In the genomic region with DNA sequence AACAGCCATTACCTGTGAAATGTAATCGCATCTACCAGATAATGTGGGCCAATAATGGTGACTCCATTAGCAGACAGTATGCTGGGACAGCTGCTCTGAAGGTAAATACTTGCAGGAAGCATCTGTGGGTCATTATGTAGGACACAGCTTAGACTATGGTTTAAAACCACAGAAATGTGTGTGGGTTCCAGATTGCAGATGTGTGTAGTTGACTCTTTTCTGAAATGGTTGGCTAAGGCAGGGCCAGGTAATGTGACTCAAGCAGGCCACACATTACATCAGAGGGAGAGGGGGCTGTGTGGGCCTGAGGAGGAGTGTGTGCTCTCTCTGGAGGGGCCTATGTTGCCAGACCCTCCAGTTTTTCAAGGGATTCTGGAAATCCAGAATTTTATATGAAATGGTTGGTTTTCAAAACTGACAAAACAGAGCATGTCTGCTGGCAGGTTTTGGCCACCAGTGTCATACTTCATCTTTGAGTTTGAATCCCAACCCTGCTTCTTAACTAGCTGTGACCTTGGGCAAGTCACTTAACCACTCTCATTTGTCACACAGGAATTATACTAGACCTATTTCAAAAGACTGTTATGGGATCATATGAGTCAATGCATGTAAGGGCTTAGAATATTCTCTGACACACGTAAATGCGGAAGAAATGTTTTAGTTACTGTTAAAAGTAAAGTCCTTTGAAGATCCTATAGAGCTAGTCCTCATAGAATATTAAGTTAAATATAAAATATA, we compare ENCODE assay signal across 9 cellular contexts.
A peak's percentile ranks its signal among the peaks of the same experiment; 100 is the strongest.
DNase-seq lines count a peak whose midpoint lies in the region; ATAC-seq and TF ChIP-seq lines count a peak whose summit lies in the region.
"Had no signal": no experiment of that assay in that cellular context is flagged by ENCODE, and none has a peak within 500 bp of the region (broad histone marks: within the 10 kb centered on the region; RNA-seq: fewer than 3 reads in every experiment).

No MANE protein-coding gene starts in this region.

- POLR2A ChIA-PET in AG04449 (lab: Yijun Ruan, JAX), result interaction anchor here (1.2 kb wide), 1 partner anchor 47 kb away, joined by 3 read pairs; no protein-coding TSS in a partner anchor

- no peaks in the 10 kb centered on the region for H3K79me1 ChIP-seq in H9 (ENCODE audit: insufficient read depth, low read depth, low read length, poor library complexity, severe bottlenecking)

- no peak overlapping the region for H3K56ac ChIP-seq in H9 (ENCODE audit: insufficient read length, low read depth, low read length)

- H2BK5ac ChIP-seq in H9 (ENCODE audit: insufficient read length, low read length), result no peak overlapping the region

- H3K4me1 Mint-ChIP-seq in endodermal cell, result peaks cover 6% of the 10 kb centered on the region
- no peaks in the 10 kb centered on the region for H3K4me1 Mint-ChIP-seq in H9

- H2BK20ac ChIP-seq in H9 (ENCODE audit: low read depth, low read length, poor library complexity, severe bottlenecking), result no peak overlapping the region

- H2AK5ac ChIP-seq in H9 (ENCODE audit: insufficient read length, low read length), result no peak overlapping the region

- H3K4ac ChIP-seq in H9 (ENCODE audit: low read depth, low read length), result no peak overlapping the region

- H3K4me3 Mint-ChIP-seq in endodermal cell, result no peak overlapping the region
- no peak overlapping the region for H3K4me3 Mint-ChIP-seq in H9
- H3K4me3 Mint-ChIP-seq: naive thymus-derived CD8-positive, alpha-beta T cell had no signal

- in situ Hi-C loops in GM13976 (cut with MboI; ENCODE audit: low sequenced_read_pairs, unreplicated experiment), result no loop called here
- in situ Hi-C loops in brain microvascular endothelial cell (cut with HindIII; ENCODE audit: low pct_ligation_motif_present, low sequenced_read_pairs), result no loop called here

- H3K23ac ChIP-seq in H9 (ENCODE audit: insufficient read length, low read depth, low read length), result no peak overlapping the region

- H3K27ac ChIP-seq in brain microvascular endothelial cell (no peak overlapping the region), endodermal cell (ENCODE audit: low read depth, low read length) (no peak overlapping the region), H9 (ENCODE audit: insufficient read length, low read depth, low read length) (no peak overlapping the region)

- H4K91ac ChIP-seq in H9 (ENCODE audit: insufficient read length, low read depth, low read length), result no peak overlapping the region

- no peak overlapping the region for H3K18ac ChIP-seq in H9 (ENCODE audit: insufficient read length, low read depth, low read length)

- H4K20me1 ChIP-seq in H9 (ENCODE audit: control insufficient read depth, insufficient read depth, insufficient read length), result no peaks in the 10 kb centered on the region

- H4K5ac ChIP-seq in H9 (ENCODE audit: insufficient read length, low read depth, low read length), result no peak overlapping the region

- H3K27me3 ChIP-seq in brain microvascular endothelial cell (replicated peaks), result no peaks in the 10 kb centered on the region
- no peaks in the 10 kb centered on the region for H3K27me3 ChIP-seq in endodermal cell (ENCODE audit: control insufficient read depth, insufficient read depth, low read length, poor library complexity, severe bottlenecking)
- H3K27me3 ChIP-seq in H9 (ENCODE audit: insufficient read depth, low read length), result no peaks in the 10 kb centered on the region

- H3K9ac ChIP-seq in endodermal cell (ENCODE audit: extremely low read depth, low read length, poor library complexity, severe bottlenecking) (no peak overlapping the region), H9 (ENCODE audit: extremely low read depth, insufficient read length, low read length) (no peak overlapping the region)

- no peak overlapping the region for H3K4me2 ChIP-seq in H9 (ENCODE audit: insufficient read depth, insufficient read length, low read length)

- H3K9me3 ChIP-seq in endodermal cell (ENCODE audit: control insufficient read depth, low read length) (no peaks in the 10 kb centered on the region), H9 (ENCODE audit: control insufficient read depth, low read depth, low read length) (no peaks in the 10 kb centered on the region)

- no peak overlapping the region for H3T11ph ChIP-seq in H9 (ENCODE audit: low read length)

- H3K9me3 Mint-ChIP-seq in endodermal cell (no peaks in the 10 kb centered on the region), H9 (no peaks in the 10 kb centered on the region)
- H3K9me3 Mint-ChIP-seq: naive thymus-derived CD8-positive, alpha-beta T cell had no signal

- H3K14ac ChIP-seq in H9 (ENCODE audit: insufficient read depth, low read length), result no peak overlapping the region

- H3K36me3 Mint-ChIP-seq in endodermal cell (ENCODE audit: low read depth) (peaks cover 11% of the 10 kb centered on the region), H9 (ENCODE audit: insufficient read depth in 1 of 3, low read depth in 3 of 3) (peaks cover 0 to 13% (median 7%) of the 10 kb centered on the region in 3 experiments; a peak in 4 of 7 replicates)

- no peaks in the 10 kb centered on the region for H3K23me2 ChIP-seq in H9 (ENCODE audit: insufficient read length, low read depth, low read length, poor library complexity, severe bottlenecking)

- H3K4me3 ChIP-seq in AG04449 (ENCODE audit: low read depth, low read length) (no peak overlapping the region), brain microvascular endothelial cell (ENCODE audit: low read depth, low read length) (no peak overlapping the region), endodermal cell (ENCODE audit: low read length) (no peak overlapping the region)
- H3K4me3 ChIP-seq in Jurkat, Clone E6-1 (ENCODE audit: low read length), result no peak overlapping the region

- H2BK120ac ChIP-seq in H9 (ENCODE audit: low read depth, low read length, poor library complexity, severe bottlenecking), result no peak overlapping the region

- H3K4me1 ChIP-seq in endodermal cell (ENCODE audit: control insufficient read depth, insufficient read depth, low read length), result no peaks in the 10 kb centered on the region
- H3K4me1 ChIP-seq in H9 (ENCODE audit: insufficient read depth, low read length), result no peaks in the 10 kb centered on the region

- H3K36me3 ChIP-seq in brain microvascular endothelial cell (replicated peaks), result no peaks in the 10 kb centered on the region
- peaks cover 33% of the 10 kb centered on the region for H3K36me3 ChIP-seq in endodermal cell (ENCODE audit: control insufficient read depth, insufficient read depth, low read length)

- H3K27me3 Mint-ChIP-seq in endodermal cell (ENCODE audit: insufficient read depth), result no peaks in the 10 kb centered on the region
- no peaks in the 10 kb centered on the region for H3K27me3 Mint-ChIP-seq in H9 (ENCODE audit: low read depth)
- H3K27me3 Mint-ChIP-seq: naive thymus-derived CD8-positive, alpha-beta T cell had no signal

- 97 to 100% methylated on average over 1 to 3 of the region's 3 CpGs for WGBS in endodermal cell (ENCODE audit: insufficient coverage in 1 of 2, insufficient read length in 1 of 2), 2 experiments
- WGBS in H9 (ENCODE audit: extremely low coverage, insufficient read length, low lambda C conversion rate), result no CpG with 5 or more reads among the region's 3 CpGs

- DNase-seq in AG04449 (ENCODE audit: low read depth, low spot score) (peak; percentile 63), GM13976 (ENCODE audit: low spot score) (peak; percentile 38), brain microvascular endothelial cell (peak; percentile 68), endodermal cell (no peak), NCI-H128 (lab: John Stamatoyannopoulos, UW; ENCODE audit: unreplicated experiment) (no peak), H9 (no peak)
- DNase-seq in Jurkat, Clone E6-1 (ENCODE audit: low read depth, low spot score), result peak; percentile 24
- DNase-seq: naive thymus-derived CD8-positive, alpha-beta T cell had no signal

- TF ChIP-seq CTCF in AG04449 (IDR thresholded peaks at IDR 0.05; ENCODE audit: insufficient read depth, low read length, missing control alignments) (no peak), GM13976 (IDR thresholded peaks at IDR 0.05; ENCODE audit: borderline replicate concordance, control extremely low read depth, extremely low read depth, insufficient read depth, missing control alignments) (no peak), brain microvascular endothelial cell (IDR thresholded peaks at IDR 0.05; ENCODE audit: low read depth, low read length, missing control alignments) (no peak), endodermal cell (conservative IDR thresholded peaks at IDR 0.05) (no peak), H9 (conservative IDR thresholded peaks at IDR 0.05) (no peak)

- no peak overlapping the region for H2BK15ac ChIP-seq in H9 (ENCODE audit: low read depth, low read length)

- ATAC-seq in GM21528 (IDR thresholded peaks at IDR 0.05; ENCODE audit: low FRiP score, unreplicated experiment), result no peak
- ATAC-seq: naive thymus-derived CD8-positive, alpha-beta T cell had no signal

- H3K27ac Mint-ChIP-seq in endodermal cell (no peak overlapping the region), H9 (no peak overlapping the region)
- H3K27ac Mint-ChIP-seq: naive thymus-derived CD8-positive, alpha-beta T cell had no signal

- CTCF ChIA-PET in AG04449 (lab: Yijun Ruan, JAX), result interaction anchor here (1.0 to 3.3 kb wide), 2 partner anchors 51 to 57 kb away, joined by 6 to 14 read pairs; no protein-coding TSS in a partner anchor

- no peaks in the 10 kb centered on the region for H3K79me2 ChIP-seq in H9 (ENCODE audit: insufficient read depth, low read length)

- no peak overlapping the region for H2BK12ac ChIP-seq in H9 (ENCODE audit: insufficient read length, low read depth, low read length)

- no peak overlapping the region for H4K8ac ChIP-seq in H9 (replicated peaks; ENCODE audit: insufficient read length, low read depth, low read length)

- no peak overlapping the region for H2AFZ ChIP-seq in H9 (ENCODE audit: low read length)

Comparison
In these comparisons a context has a peak if more than half of its experiments do, and no peak if none do; other contexts are left out.
1. DNase-seq: peak in AG04449 (single experiment), GM13976 (single experiment), Jurkat, Clone E6-1 (single experiment) and brain microvascular endothelial cell (single experiment); none in endodermal cell (single experiment), NCI-H128 (single experiment) and H9 (single experiment).